Comparison of ENCODE assay signal across 16 cellular contexts in genomic region chr16:10760863-10761262, GRCh38. TPM values are rescaled to one million over a fixed set of nuclear protein-coding genes. Genes with fewer than 3 reads are reported as not detected.
A peak's percentile ranks its signal among the peaks of the same experiment; 100 is the strongest.
DNase-seq lines count a peak whose midpoint lies in the region; ATAC-seq and TF ChIP-seq lines count a peak whose summit lies in the region.
"Had no signal": no experiment of that assay in that cellular context is flagged by ENCODE, and none has a peak within 500 bp of the region (broad histone marks: within the 10 kb centered on the region; RNA-seq: fewer than 3 reads in every experiment).

No MANE protein-coding gene starts in this region.

- H4K20me1 ChIP-seq in BLaER1 treated with 17β-estradiol and CSF1 and Interleukin-3, amounts not matched to agents 10 nM and 100 nM: no peaks in the 10 kb centered on the region; a peak in 3 of 22 replicates

- peak; percentile 35 for DNase-seq in Ammon's horn (ENCODE audit: low spot score)
- DNase-seq in T-helper 17 cell: no peak
- peak in 22 of 42 donors; percentile 16 to 66 (median 36) for DNase-seq in head of caudate nucleus
- no peak for DNase-seq in Peyer's patch
- DNase-seq in NCI-H1930 (lab: John Stamatoyannopoulos, UW): no peak
- DNase-seq: BE2C; Calu3; CD4-positive, alpha-beta T cell; DMS 273 treated with DMSO at 0.1 percent for 48 hours; IMR-90; KBM-7 had no signal

- H3K4me1 ChIP-seq in BLaER1 treated with 17β-estradiol and CSF1 and Interleukin-3, amounts not matched to agents 10 nM and 100 nM: peaks cover 75 to 97% (median 89%) of the 10 kb centered on the region in 10 experiments
- peaks cover 0 to 5% (median 0%) of the 10 kb centered on the region in 4 donors for H3K4me1 ChIP-seq in Peyer's patch
- H3K4me1 ChIP-seq: BE2C, HAP-1 had no signal

- peak overlapping the region; percentile 66 for H3K27ac Mint-ChIP-seq in T-helper 17 cell
- H3K27ac Mint-ChIP-seq: CD4-positive, alpha-beta T cell had no signal

- peaks cover 15% of the 10 kb centered on the region for H3K36me3 Mint-ChIP-seq in T-helper 17 cell (ENCODE audit: low read depth)

- H3K27me3 Mint-ChIP-seq in T-helper 17 cell: no peaks in the 10 kb centered on the region
- H3K27me3 Mint-ChIP-seq: CD4-positive, alpha-beta T cell had no signal

- H3K9ac ChIP-seq in BLaER1 treated with 17β-estradiol and CSF1 and Interleukin-3, amounts not matched to agents 10 nM and 100 nM: peak overlapping the region in 8 of 11 experiments; percentile 7 to 73 (median 45); a peak in 12 of 22 replicates

- H3K4me2 ChIP-seq in BLaER1 treated with 17β-estradiol and CSF1 and Interleukin-3, amounts not matched to agents 10 nM and 100 nM: peak overlapping the region; percentile 78 to 95 (median 91)

- H3K4me3 ChIP-seq in BLaER1 treated with 17β-estradiol and CSF1 and Interleukin-3, amounts not matched to agents 10 nM and 100 nM: no peak overlapping the region
- H3K4me3 ChIP-seq in Peyer's patch: no peak overlapping the region
- H3K4me3 ChIP-seq: HAP-1 had no signal

- intact Hi-C loops in head of caudate nucleus (cut with DNase I): no loop called here

- H3K9me3 ChIP-seq in BLaER1 treated with 17β-estradiol and CSF1 and Interleukin-3, amounts not matched to agents 10 nM and 100 nM (replicated peaks in 1 of 11): peaks cover 0 to 7% (median 0%) of the 10 kb centered on the region in 11 experiments; a peak in 5 of 22 replicates
- no peaks in the 10 kb centered on the region for H3K9me3 ChIP-seq in T-helper 17 cell (ENCODE audit: control insufficient read depth, low read length, poor library complexity, severe bottlenecking)
- no peaks in the 10 kb centered on the region for H3K9me3 ChIP-seq in Peyer's patch
- H3K9me3 ChIP-seq: BE2C, HAP-1 had no signal

- TF ChIP-seq POLR2A in Peyer's patch (IDR thresholded peaks at IDR 0.05): no peak

- no peak for ATAC-seq in T-helper 17 cell
- no peak for ATAC-seq in GM19397 (IDR thresholded peaks at IDR 0.05; ENCODE audit: unreplicated experiment)
- ATAC-seq in HG03095 (IDR thresholded peaks at IDR 0.05; ENCODE audit: unreplicated experiment): no peak

- H3K27ac ChIP-seq in BLaER1 treated with 17β-estradiol and CSF1 and Interleukin-3, amounts not matched to agents 10 nM and 100 nM: peak overlapping the region in 10 of 11 experiments; percentile 12 to 85 (median 61); a peak in 14 of 22 replicates
- no peak overlapping the region for H3K27ac ChIP-seq in Peyer's patch

- no peak for TF ChIP-seq CTCF in Peyer's patch (IDR thresholded peaks at IDR 0.05)

- no peak overlapping the region for H3K4me3 Mint-ChIP-seq in T-helper 17 cell
- H3K4me3 Mint-ChIP-seq: CD4-positive, alpha-beta T cell had no signal

- peaks cover 2% of the 10 kb centered on the region for H3K4me1 Mint-ChIP-seq in T-helper 17 cell

- peaks cover 63 to 87% (median 78%) of the 10 kb centered on the region in 11 experiments for H3K36me3 ChIP-seq in BLaER1 treated with 17β-estradiol and CSF1 and Interleukin-3, amounts not matched to agents 10 nM and 100 nM
- peaks cover 0 to 83% (median 3%) of the 10 kb centered on the region in 3 donors for H3K36me3 ChIP-seq in Peyer's patch

- H3K27me3 ChIP-seq in BLaER1 treated with 17β-estradiol and CSF1 and Interleukin-3, amounts not matched to agents 10 nM and 100 nM: no peaks in the 10 kb centered on the region
- no peaks in the 10 kb centered on the region for H3K27me3 ChIP-seq in Peyer's patch
- H3K27me3 ChIP-seq: BE2C had no signal

RNA-seq across cellular contexts. Expression of gene NUBP1, which starts 17.2 kb away (rescaled TPM):
- total RNA-seq in T-helper 17 cell (10 to 100 TPM; 19.2 to 21.0 TPM), Peyer's patch (10 to 100 TPM; 18.9 to 31.4 (median 23.9) TPM)

RNA-seq across cellular contexts. Expression of gene TVP23A, which starts 57.7 kb away (rescaled TPM):
- not detected for total RNA-seq in T-helper 17 cell
- 1 to 10 TPM in 2 of 4 donors, not detected in 2; 1.1 to 3.3 TPM for total RNA-seq in Peyer's patch
- total RNA-seq: CD4-positive, alpha-beta T cell; Daoy; IMR-90 had no signal

Comparison
In these comparisons a context has a peak if more than half of its experiments do, and no peak if none do; other contexts are left out.
1. DNase-seq: peak in Ammon's horn (single experiment) and head of caudate nucleus (22 of 42); none in T-helper 17 cell (0 of 3), Peyer's patch (0 of 3) and NCI-H1930 (0 of 2).
2. H3K27ac ChIP-seq: peak in BLaER1 treated with 17β-estradiol and CSF1 and Interleukin-3, amounts not matched to agents 10 nM and 100 nM (10 of 11); none in Peyer's patch (0 of 4).